ENCODE assay signal across 1 cellular context in the genomic region with DNA sequence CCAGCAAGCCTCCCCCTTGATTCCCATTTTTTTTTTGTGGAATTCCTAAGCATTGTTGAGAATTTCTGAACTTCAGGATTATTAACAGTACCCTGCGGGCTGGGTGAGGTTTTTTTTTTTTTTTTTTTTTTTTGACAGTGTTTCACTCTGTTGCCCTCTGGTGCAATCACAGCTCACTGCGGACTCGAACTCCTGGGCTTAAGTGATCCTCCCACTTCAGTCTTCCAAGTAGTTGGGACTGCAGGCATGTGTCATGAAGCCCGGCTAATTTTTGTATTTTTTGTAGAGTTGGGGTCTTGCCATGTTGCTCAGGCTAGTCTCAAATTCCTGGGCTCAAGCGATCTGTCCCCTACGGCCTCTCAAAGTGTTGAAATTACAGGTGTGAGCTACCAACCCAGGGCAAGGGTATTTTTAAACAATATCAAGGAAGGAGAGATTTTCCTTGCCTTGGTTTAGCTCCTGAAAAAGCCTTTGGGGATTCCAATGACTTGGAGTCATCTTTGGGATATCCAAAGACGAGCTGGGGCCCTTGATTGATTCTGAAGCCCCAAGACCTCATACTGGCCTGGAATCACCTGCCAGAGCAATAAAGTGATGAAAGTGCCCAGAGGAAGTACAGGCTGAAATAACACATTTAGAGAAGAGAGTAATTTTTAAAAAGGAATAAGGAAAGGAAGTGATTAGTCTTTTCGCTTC.
TF ChIP-seq lines count a peak whose summit lies in the region.

No MANE protein-coding gene starts in this region.

TF ChIP-seq in HCT116, 20 proteins besides CTCF, POLR2A, EP300 and RAD21 (continued from another document):
- TF ChIP-seq, protein P1, sequence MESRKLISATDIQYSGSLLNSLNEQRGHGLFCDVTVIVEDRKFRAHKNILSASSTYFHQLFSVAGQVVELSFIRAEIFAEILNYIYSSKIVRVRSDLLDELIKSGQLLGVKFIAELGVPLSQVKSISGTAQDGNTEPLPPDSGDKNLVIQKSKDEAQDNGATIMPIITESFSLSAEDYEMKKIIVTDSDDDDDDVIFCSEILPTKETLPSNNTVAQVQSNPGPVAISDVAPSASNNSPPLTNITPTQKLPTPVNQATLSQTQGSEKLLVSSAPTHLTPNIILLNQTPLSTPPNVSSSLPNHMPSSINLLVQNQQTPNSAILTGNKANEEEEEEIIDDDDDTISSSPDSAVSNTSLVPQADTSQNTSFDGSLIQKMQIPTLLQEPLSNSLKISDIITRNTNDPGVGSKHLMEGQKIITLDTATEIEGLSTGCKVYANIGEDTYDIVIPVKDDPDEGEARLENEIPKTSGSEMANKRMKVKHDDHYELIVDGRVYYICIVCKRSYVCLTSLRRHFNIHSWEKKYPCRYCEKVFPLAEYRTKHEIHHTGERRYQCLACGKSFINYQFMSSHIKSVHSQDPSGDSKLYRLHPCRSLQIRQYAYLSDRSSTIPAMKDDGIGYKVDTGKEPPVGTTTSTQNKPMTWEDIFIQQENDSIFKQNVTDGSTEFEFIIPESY (IDR thresholded peaks at IDR 0.05; ENCODE audit: extremely low read depth, insufficient replicate concordance, low read length), result no peak
- TF ChIP-seq FOSL1 (IDR thresholded peaks at IDR 0.05; ENCODE audit: low read depth), result no peak
- no peak for TF ChIP-seq ZFX (IDR thresholded peaks at IDR 0.05)
- TF ChIP-seq EGR1 (IDR thresholded peaks at IDR 0.05; ENCODE audit: low read depth), result no peak
- TF ChIP-seq JUND (IDR thresholded peaks at IDR 0.05), result no peak
- no peak for TF ChIP-seq ELF1 (IDR thresholded peaks at IDR 0.05; ENCODE audit: borderline replicate concordance, low read depth)
- TF ChIP-seq CEBPB (IDR thresholded peaks at IDR 0.05; ENCODE audit: low read depth), result no peak
- TF ChIP-seq, protein P2, sequence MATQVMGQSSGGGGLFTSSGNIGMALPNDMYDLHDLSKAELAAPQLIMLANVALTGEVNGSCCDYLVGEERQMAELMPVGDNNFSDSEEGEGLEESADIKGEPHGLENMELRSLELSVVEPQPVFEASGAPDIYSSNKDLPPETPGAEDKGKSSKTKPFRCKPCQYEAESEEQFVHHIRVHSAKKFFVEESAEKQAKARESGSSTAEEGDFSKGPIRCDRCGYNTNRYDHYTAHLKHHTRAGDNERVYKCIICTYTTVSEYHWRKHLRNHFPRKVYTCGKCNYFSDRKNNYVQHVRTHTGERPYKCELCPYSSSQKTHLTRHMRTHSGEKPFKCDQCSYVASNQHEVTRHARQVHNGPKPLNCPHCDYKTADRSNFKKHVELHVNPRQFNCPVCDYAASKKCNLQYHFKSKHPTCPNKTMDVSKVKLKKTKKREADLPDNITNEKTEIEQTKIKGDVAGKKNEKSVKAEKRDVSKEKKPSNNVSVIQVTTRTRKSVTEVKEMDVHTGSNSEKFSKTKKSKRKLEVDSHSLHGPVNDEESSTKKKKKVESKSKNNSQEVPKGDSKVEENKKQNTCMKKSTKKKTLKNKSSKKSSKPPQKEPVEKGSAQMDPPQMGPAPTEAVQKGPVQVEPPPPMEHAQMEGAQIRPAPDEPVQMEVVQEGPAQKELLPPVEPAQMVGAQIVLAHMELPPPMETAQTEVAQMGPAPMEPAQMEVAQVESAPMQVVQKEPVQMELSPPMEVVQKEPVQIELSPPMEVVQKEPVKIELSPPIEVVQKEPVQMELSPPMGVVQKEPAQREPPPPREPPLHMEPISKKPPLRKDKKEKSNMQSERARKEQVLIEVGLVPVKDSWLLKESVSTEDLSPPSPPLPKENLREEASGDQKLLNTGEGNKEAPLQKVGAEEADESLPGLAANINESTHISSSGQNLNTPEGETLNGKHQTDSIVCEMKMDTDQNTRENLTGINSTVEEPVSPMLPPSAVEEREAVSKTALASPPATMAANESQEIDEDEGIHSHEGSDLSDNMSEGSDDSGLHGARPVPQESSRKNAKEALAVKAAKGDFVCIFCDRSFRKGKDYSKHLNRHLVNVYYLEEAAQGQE (IDR thresholded peaks at IDR 0.05; ENCODE audit: low read depth), result no peak
- no peak for TF ChIP-seq SIN3A (IDR thresholded peaks at IDR 0.05; ENCODE audit: low read depth)
- TF ChIP-seq, protein P3, sequence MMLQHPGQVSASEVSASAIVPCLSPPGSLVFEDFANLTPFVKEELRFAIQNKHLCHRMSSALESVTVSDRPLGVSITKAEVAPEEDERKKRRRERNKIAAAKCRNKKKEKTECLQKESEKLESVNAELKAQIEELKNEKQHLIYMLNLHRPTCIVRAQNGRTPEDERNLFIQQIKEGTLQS (IDR thresholded peaks at IDR 0.05), result no peak
